In the genomic region with DNA sequence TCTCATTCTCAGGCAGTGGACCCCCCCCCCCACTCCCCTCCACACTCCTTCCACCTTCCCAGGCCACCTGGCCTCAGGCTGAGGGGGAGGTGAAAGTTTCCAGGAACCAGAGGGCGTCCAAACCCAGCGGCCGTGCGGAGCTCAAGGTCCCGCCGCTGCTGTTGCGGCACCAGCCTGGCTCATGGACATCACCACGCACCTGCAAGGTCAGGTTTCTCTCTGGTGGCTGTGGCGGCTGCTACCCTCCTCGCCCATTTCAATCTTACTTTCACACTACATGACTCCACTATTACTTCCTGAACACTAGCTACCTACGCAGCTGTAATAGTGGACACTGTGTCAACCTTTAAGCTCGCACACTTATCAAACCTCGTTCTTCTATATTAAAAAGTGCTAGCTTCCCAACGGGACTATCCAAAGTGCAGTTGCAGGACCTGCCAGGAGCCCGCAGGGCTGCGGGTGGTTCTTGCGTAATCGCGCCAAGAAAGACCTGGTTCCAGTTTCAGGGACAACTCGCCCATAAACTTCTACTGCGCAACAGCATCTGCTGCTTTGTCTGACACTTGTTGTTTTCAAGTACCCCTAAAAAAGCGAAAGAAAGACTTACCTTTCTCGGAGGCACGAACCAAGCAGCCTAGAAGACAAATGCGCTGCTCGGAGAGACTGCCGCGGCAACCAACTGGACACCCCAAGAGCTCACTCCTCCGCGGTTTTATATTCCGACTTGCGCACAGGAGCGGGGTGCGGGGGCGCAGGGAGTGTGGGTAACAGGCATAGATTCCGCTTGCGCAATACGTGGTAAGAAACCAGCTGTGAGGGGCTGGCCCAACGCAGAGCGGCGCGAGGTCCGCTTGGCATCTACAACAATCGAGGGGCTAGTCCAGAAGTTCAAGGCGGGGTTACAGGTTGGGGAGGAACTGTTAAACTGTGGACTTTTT, we compare ENCODE assay signal across 9 cellular contexts. TPM values are rescaled to one million over a fixed set of nuclear protein-coding genes. Genes with fewer than 3 reads are reported as not detected.
A peak's percentile ranks its signal among the peaks of the same experiment; 100 is the strongest.
DNase-seq lines count a peak whose midpoint lies in the region; ATAC-seq and TF ChIP-seq lines count a peak whose summit lies in the region.
"Had no signal": no experiment of that assay in that cellular context is flagged by ENCODE, and none has a peak within 500 bp of the region (broad histone marks: within the 10 kb centered on the region; RNA-seq: fewer than 3 reads in every experiment).

A gene with protein sequence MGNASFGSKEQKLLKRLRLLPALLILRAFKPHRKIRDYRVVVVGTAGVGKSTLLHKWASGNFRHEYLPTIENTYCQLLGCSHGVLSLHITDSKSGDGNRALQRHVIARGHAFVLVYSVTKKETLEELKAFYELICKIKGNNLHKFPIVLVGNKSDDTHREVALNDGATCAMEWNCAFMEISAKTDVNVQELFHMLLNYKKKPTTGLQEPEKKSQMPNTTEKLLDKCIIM (minus strand): TSS at position 687 of the 938 bp plus-strand sequence. CDS start 3,330 bp downstream, outside the sequence.

- H3K27ac Mint-ChIP-seq in effector memory CD8-positive, alpha-beta T cell = no peak within 1 kb of the TSS

- no peaks in the 10 kb centered on the region for H3K9me3 Mint-ChIP-seq in effector memory CD8-positive, alpha-beta T cell

- H3K36me3 ChIP-seq in mucosa of descending colon (ENCODE audit: low read depth) (no peaks in the 10 kb centered on the region), uterus (no peaks in the 10 kb centered on the region)
- H3K36me3 ChIP-seq: BLaER1 had no signal

- TF ChIP-seq POLR2A in uterus (IDR thresholded peaks at IDR 0.05) = no peak

- H3K36me3 Mint-ChIP-seq in effector memory CD8-positive, alpha-beta T cell (ENCODE audit: insufficient read depth) = no peaks in the 10 kb centered on the region

- DNase-seq in SKM-1 treated with dmso at 0.1 percent for 144 hours (lab: John Stamatoyannopoulos, UW; ENCODE audit: unreplicated experiment) (peak; percentile 10), SKM-1 (lab: John Stamatoyannopoulos, UW; ENCODE audit: unreplicated experiment) (no peak), mucosa of descending colon (peak in 1 of 3 donors; percentile 8), uterus (peak; percentile 24 to 46), NCI-H510A (lab: John Stamatoyannopoulos, UW) (no peak)
- DNase-seq in effector memory CD8-positive, alpha-beta T cell = no peak

- H3K4me3 ChIP-seq in mucosa of descending colon (no peak within 1 kb of the TSS), uterus (peak within 1 kb of the TSS; percentile 32 to 44)
- H3K4me3 ChIP-seq: BLaER1 had no signal

- no peaks in the 10 kb centered on the region for H3K4me1 Mint-ChIP-seq in effector memory CD8-positive, alpha-beta T cell (ENCODE audit: low read depth in 2 of 2)

- peaks cover 11 to 26% of the 10 kb centered on the region in 2 donors for H3K27me3 Mint-ChIP-seq in effector memory CD8-positive, alpha-beta T cell

- H3K9me3 ChIP-seq in mucosa of descending colon = no peaks in the 10 kb centered on the region
- H3K9me3 ChIP-seq in uterus = no peaks in the 10 kb centered on the region

- no peak within 1 kb of the TSS for H3K27ac ChIP-seq in uterus
- H3K27ac ChIP-seq: BLaER1 had no signal

- H3K4me1 ChIP-seq in mucosa of descending colon (ENCODE audit: low read depth) (no peaks in the 10 kb centered on the region), uterus (no peaks in the 10 kb centered on the region)
- H3K4me1 ChIP-seq: BLaER1 had no signal

- TF ChIP-seq CTCF in mucosa of descending colon (IDR thresholded peaks at IDR 0.05) = no peak
- TF ChIP-seq CTCF in uterus (IDR thresholded peaks at IDR 0.05) = no peak

- H3K4me3 Mint-ChIP-seq in effector memory CD8-positive, alpha-beta T cell = no peak within 1 kb of the TSS

- ATAC-seq in mucosa of descending colon (peak; percentile 28), GM18861 (IDR thresholded peaks at IDR 0.05; ENCODE audit: unreplicated experiment) (no peak)
- no peak for ATAC-seq in effector memory CD8-positive, alpha-beta T cell (replicated peaks)

- in situ Hi-C loops in endometrial microvascular endothelial cells (cut with HindIII; ENCODE audit: inconsistent ontology term, low pct_unique_long_range_greater_than_20kb, low sequenced_read_pairs) = no loop called here

- intact Hi-C loops in mucosa of descending colon (cut with DNase I, micrococcal nuclease) = no loop called here
- intact Hi-C loops in uterus (cut with DNase I; ENCODE audit: low total_unique reads) = no loop called here

- H3K27me3 ChIP-seq in uterus = no peaks in the 10 kb centered on the region
- H3K27me3 ChIP-seq: BLaER1 had no signal

RNA-seq across cellular contexts. Expression of the gene that starts here (rescaled TPM):
- total RNA-seq in endometrial microvascular endothelial cells (ENCODE audit: inconsistent ontology term) (14.0 TPM), mucosa of descending colon (1 to 10 TPM in 1 of 3 donors, under 1 TPM in 2; 0.65 to 1.8 (median 0.90) TPM), uterus (1 to 10 TPM in 2 of 4 donors, under 1 TPM in 1, not detected in 1; 0.26 to 7.4 (median 3.7) TPM)

Comparison
In these comparisons a context has a peak if more than half of its experiments do, and no peak if none do; other contexts are left out.
1. DNase-seq: peak in SKM-1 treated with dmso at 0.1 percent for 144 hours (single experiment) and uterus (2 of 2); none in SKM-1 (single experiment), NCI-H510A (single experiment) and effector memory CD8-positive, alpha-beta T cell (0 of 3).